ENCODE assay signal across 8 cellular contexts in the genomic region with DNA sequence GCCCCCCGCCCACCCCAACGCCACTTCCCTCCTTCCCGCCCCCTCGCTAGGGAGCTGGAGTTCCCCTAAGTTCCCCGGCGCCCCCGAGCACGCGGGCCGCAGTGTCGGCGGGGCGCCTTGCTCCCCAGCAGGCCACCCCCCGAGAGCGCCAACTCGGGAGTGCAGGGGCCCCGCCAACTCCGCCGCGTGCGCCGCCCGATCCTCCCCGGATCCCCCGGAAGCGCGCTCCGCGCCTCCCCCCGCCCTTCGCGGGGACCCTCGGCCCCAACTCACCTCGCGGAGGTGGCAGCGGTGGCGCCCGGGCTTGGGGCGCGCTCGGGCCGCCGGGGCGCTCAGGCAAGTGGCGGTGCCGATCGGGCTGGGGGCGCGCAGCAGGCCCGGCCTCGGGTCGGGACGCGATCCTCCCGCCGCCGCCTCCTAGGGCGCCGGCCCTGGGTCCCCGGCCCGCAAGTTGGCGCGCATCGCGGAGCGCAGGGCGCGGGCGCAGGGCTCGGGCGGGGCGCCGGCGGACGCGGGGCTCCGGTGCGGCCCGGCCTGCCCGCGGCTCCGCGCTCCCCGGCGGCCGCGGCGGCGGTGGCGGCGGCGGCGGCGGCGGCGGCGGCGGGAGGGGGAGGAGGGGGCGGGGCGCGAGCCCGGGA. TPM values are rescaled to one million over a fixed set of nuclear protein-coding genes. Genes with fewer than 3 reads are reported as not detected.
DNase-seq lines count a peak whose midpoint lies in the region; ATAC-seq and TF ChIP-seq lines count a peak whose summit lies in the region.

A gene (minus strand): TSS at position 578 of the 638 bp plus-strand sequence. CDS start 72,361 bp downstream, outside the sequence.

- H3K4me1 ChIP-seq in psoas muscle: peaks cover 34% of the 10 kb centered on the region

- DNase-seq in activated naive CD4-positive, alpha-beta T cell (lab: John Stamatoyannopoulos, UW): peak; percentile 23 to 49 (median 32)
- DNase-seq in Right ventricle myocardium inferior (ENCODE audit: missing footprints): no peak
- peak; percentile 51 to 71 for DNase-seq in psoas muscle
- DNase-seq in islet precursor cell: no peak
- no peak for DNase-seq in GM19240 (ENCODE audit: insufficient read length, low spot score)

- ATAC-seq in GM18519 (IDR thresholded peaks at IDR 0.05; ENCODE audit: low FRiP score, unreplicated experiment) (peak; percentile 28), HG02759 (IDR thresholded peaks at IDR 0.05; ENCODE audit: unreplicated experiment) (peak; percentile 38), Right ventricle myocardium inferior (no peak), psoas muscle (peak; percentile 5 to 24 (median 16))

- H3K27ac ChIP-seq in psoas muscle: peak within 1 kb of the TSS; percentile 96

- H3K4me3 ChIP-seq in psoas muscle: peak within 1 kb of the TSS; percentile 99

- 0 to 1% (median 1%) methylated on average over 29 to 84 of the region's 102 CpGs for WGBS in psoas muscle, 3 donors

- no peaks in the 10 kb centered on the region for H3K36me3 ChIP-seq in psoas muscle (ENCODE audit: insufficient read depth in 1 of 2, low read depth in 1 of 2)

- H3K9me3 ChIP-seq in psoas muscle: no peaks in the 10 kb centered on the region

- TF ChIP-seq CTCF in psoas muscle (IDR thresholded peaks at IDR 0.05): no peak

- no peaks in the 10 kb centered on the region for H3K27me3 ChIP-seq in psoas muscle (ENCODE audit: insufficient read depth in 3 of 3, low read length in 2 of 3)

- intact Hi-C loops in Right ventricle myocardium inferior (cut with DNase I) (loop anchor here (2.0 to 5.0 kb wide), 5 partner anchors 60 to 185 kb away; no protein-coding TSS in a partner anchor), psoas muscle (cut with DNase I) (loop anchor here (2.0 to 5.0 kb wide), 6 partner anchors 50 to 200 kb away; no protein-coding TSS in a partner anchor)

TF ChIP-seq in PFSK-1, 5 proteins besides CTCF, POLR2A, EP300 and RAD21:
- TF ChIP-seq FOXP2 (optimal IDR thresholded peaks at IDR 0.05; ENCODE audit: borderline replicate concordance, extremely low read depth, extremely low read length, insufficient read depth) (peak; percentile 7), SIN3A (IDR thresholded peaks at IDR 0.05; ENCODE audit: borderline replicate concordance, insufficient read depth, low read length) (no peak)

RNA-seq across cellular contexts. Expression of the gene that starts here (rescaled TPM):
- 220 TPM for polyA plus RNA-seq in PFSK-1 (2012; ENCODE audit: insufficient read length, low read depth)
- total RNA-seq in Right ventricle myocardium inferior (134 TPM), psoas muscle (100 to 1,000 TPM; 134 to 164 (median 146) TPM)
- 10 to 100 TPM; 44.1 to 62.2 (median 60.9) TPM for polyA plus RNA-seq in psoas muscle

Comparison
In these comparisons a context has a peak if more than half of its experiments do, and no peak if none do; other contexts are left out.
1. DNase-seq: peak in activated naive CD4-positive, alpha-beta T cell (4 of 4) and psoas muscle (2 of 2); none in Right ventricle myocardium inferior (single experiment), islet precursor cell (single experiment) and GM19240 (single experiment).